8 cellular contexts compared by ENCODE assay signal in genomic region chr9:74742792-74743389, GRCh38.
DNase-seq lines count a peak whose midpoint lies in the region; ATAC-seq and TF ChIP-seq lines count a peak whose summit lies in the region.

No MANE protein-coding gene starts in this region.

- no peak overlapping the region for H3K4me3 ChIP-seq in cardiac muscle cell
- H3K4me3 ChIP-seq in brain microvascular endothelial cell (ENCODE audit: low read depth, low read length) = no peak overlapping the region

- DNase-seq in cardiac muscle cell (ENCODE audit: low read depth in 1 of 2, low spot score in 1 of 2) (peak; percentile 49 to 54), cardiac septum (ENCODE audit: low spot score) (no peak), LHCN-M2 (ENCODE audit: low read depth) (peak; percentile 17), brain microvascular endothelial cell (peak; percentile 27), left lobe of liver (ENCODE audit: low spot score) (no peak)

- TF ChIP-seq CTCF in cardiac muscle cell (IDR thresholded peaks at IDR 0.05; ENCODE audit: low read depth, low read length) = peak; percentile 79
- peak; percentile 89 for TF ChIP-seq CTCF in brain microvascular endothelial cell (IDR thresholded peaks at IDR 0.05; ENCODE audit: low read depth, low read length, missing control alignments)

- ATAC-seq in left lobe of liver (peak; percentile 79), HG03045 (IDR thresholded peaks at IDR 0.05; ENCODE audit: unreplicated experiment) (no peak), GM19452 (IDR thresholded peaks at IDR 0.05; ENCODE audit: unreplicated experiment) (no peak), HG03439 (IDR thresholded peaks at IDR 0.05; ENCODE audit: unreplicated experiment) (no peak)

- in situ Hi-C loops in brain microvascular endothelial cell (cut with HindIII; ENCODE audit: low pct_ligation_motif_present, low sequenced_read_pairs) = no loop called here

- no peak overlapping the region for H3K27ac ChIP-seq in cardiac muscle cell
- no peak overlapping the region for H3K27ac ChIP-seq in brain microvascular endothelial cell

- intact Hi-C loops in cardiac septum (cut with DNase I) = loop anchor here (10.0 kb wide), 1 partner anchor 1538 kb away; no protein-coding TSS in a partner anchor

- no peaks in the 10 kb centered on the region for H3K4me1 ChIP-seq in cardiac muscle cell (ENCODE audit: low read depth)

- H3K9me3 ChIP-seq in cardiac muscle cell (ENCODE audit: low read depth) = no peaks in the 10 kb centered on the region

- H3K27me3 ChIP-seq in cardiac muscle cell = no peaks in the 10 kb centered on the region
- peaks cover 2% of the 10 kb centered on the region for H3K27me3 ChIP-seq in brain microvascular endothelial cell (replicated peaks)

- H3K36me3 ChIP-seq in cardiac muscle cell (no peaks in the 10 kb centered on the region), brain microvascular endothelial cell (replicated peaks) (no peaks in the 10 kb centered on the region)

Comparison
In these comparisons a context has a peak if more than half of its experiments do, and no peak if none do; other contexts are left out.
1. DNase-seq: peak in cardiac muscle cell (2 of 2), LHCN-M2 (single experiment) and brain microvascular endothelial cell (single experiment); none in cardiac septum (single experiment) and left lobe of liver (single experiment).